8 cellular contexts compared by ENCODE assay signal in genomic region chr20:11891827-11892521, GRCh38. TPM values are rescaled to one million over a fixed set of nuclear protein-coding genes. Genes with fewer than 3 reads are reported as not detected.
DNase-seq lines count a peak whose midpoint lies in the region; ATAC-seq and TF ChIP-seq lines count a peak whose summit lies in the region.

No MANE protein-coding gene starts in this region.

- H3K36me3 Mint-ChIP-seq in activated T-cell treated with anti-CD3 and anti-CD28 coated beads, Interleukin-2, amount 50 U/mL, for 4 hours (ENCODE audit: insufficient read depth): no peaks in the 10 kb centered on the region
- H3K36me3 Mint-ChIP-seq in natural killer cell: no peaks in the 10 kb centered on the region

- no peaks in the 10 kb centered on the region for H3K36me3 ChIP-seq in transverse colon

- in situ Hi-C loops in transverse colon (cut with MboI; ENCODE audit: low pct_ligation_motif_present in 1 of 4, low pct_unique_long_range_greater_than_20kb in 1 of 4, low sequenced_read_pairs in 3 of 4): no loop called here

- no peaks in the 10 kb centered on the region for H3K27me3 ChIP-seq in transverse colon

- ATAC-seq in HG03342 (IDR thresholded peaks at IDR 0.05; ENCODE audit: unreplicated experiment): peak; percentile 74
- ATAC-seq in activated T-cell treated with anti-CD3 and anti-CD28 coated beads, Interleukin-2, amount 50 U/mL, for 4 hours: peak; percentile 9 to 29
- ATAC-seq in natural killer cell: peak in 2 of 3 donors; percentile 22 to 32

- H3K4me1 Mint-ChIP-seq in activated T-cell treated with anti-CD3 and anti-CD28 coated beads, Interleukin-2, amount 50 U/mL, for 4 hours (ENCODE audit: low read depth): peaks cover 2% of the 10 kb centered on the region
- peaks cover 20% of the 10 kb centered on the region in 2 donors for H3K4me1 Mint-ChIP-seq in natural killer cell

- peak overlapping the region in 1 of 2 donors; percentile 75 for H3K27ac Mint-ChIP-seq in natural killer cell

- H3K4me3 ChIP-seq in transverse colon: peak overlapping the region; percentile 83 to 97 (median 95)

- 0 to 2% methylated on average over 9 to 16 of the region's 16 CpGs for WGBS in transverse colon (ENCODE audit: low coverage in 1 of 2), 2 donors

- intact Hi-C loops in natural killer cell (cut with micrococcal nuclease) (no loop called here), transverse colon (cut with DNase I; ENCODE audit: low total_unique reads) (no loop called here)

- TF ChIP-seq POLR2A in transverse colon (IDR thresholded peaks at IDR 0.05): no peak

- no peaks in the 10 kb centered on the region for H3K9me3 ChIP-seq in transverse colon

- H3K4me1 ChIP-seq in transverse colon: peaks cover 0 to 48% (median 20%) of the 10 kb centered on the region in 4 donors

- TF ChIP-seq EP300 in transverse colon (IDR thresholded peaks at IDR 0.05; ENCODE audit: low read depth): no peak

- H3K4me3 Mint-ChIP-seq in activated T-cell treated with anti-CD3 and anti-CD28 coated beads, Interleukin-2, amount 50 U/mL, for 4 hours: peak overlapping the region; percentile 75
- peak overlapping the region; percentile 87 for H3K4me3 Mint-ChIP-seq in natural killer cell

- TF ChIP-seq CTCF in natural killer cell (IDR thresholded peaks at IDR 0.05) (no peak), transverse colon (IDR thresholded peaks at IDR 0.05) (no peak)

- peaks cover 33% of the 10 kb centered on the region for H3K27me3 Mint-ChIP-seq in activated T-cell treated with anti-CD3 and anti-CD28 coated beads, Interleukin-2, amount 50 U/mL, for 4 hours (ENCODE audit: low read depth)
- H3K27me3 Mint-ChIP-seq in natural killer cell (ENCODE audit: low read depth in 2 of 2): peaks cover 14 to 17% of the 10 kb centered on the region in 2 donors

- peak overlapping the region; percentile 97 to 98 (median 98) for H3K27ac ChIP-seq in transverse colon

- H3K9me3 Mint-ChIP-seq in activated T-cell treated with anti-CD3 and anti-CD28 coated beads, Interleukin-2, amount 50 U/mL, for 4 hours: peaks cover 3% of the 10 kb centered on the region
- H3K9me3 Mint-ChIP-seq in natural killer cell: no peaks in the 10 kb centered on the region

- peak in 5 of 6 experiments; percentile 28 to 65 (median 43) for DNase-seq in stimulated activated naive CD4-positive, alpha-beta T cell (lab: John Stamatoyannopoulos, UW)
- no peak for DNase-seq in stimulated activated naive CD4-positive, alpha-beta T cell treated with Interleukin-2 at 50 U/mL for 16 hours (lab: John Stamatoyannopoulos, UW)
- DNase-seq in NCI-H526 treated with DMSO at 0.1 percent for 48 hours (lab: John Stamatoyannopoulos, UW) (peak; percentile 67), fibroblast of the conjunctiva (ENCODE audit: low read depth) (peak; percentile 61), natural killer cell (no peak), transverse colon (peak; percentile 62)
- DNase-seq in activated T-cell treated with anti-CD3 and anti-CD28 coated beads, Interleukin-2, amount 50 U/mL, for 4 hours: peak; percentile 31

RNA-seq across cellular contexts. Expression of gene BTBD3, which starts 25.7 kb away (rescaled TPM):
- 1 to 10 TPM; 3.0 to 4.9 (median 4.3) TPM for total RNA-seq in activated T-cell treated with anti-CD3 and anti-CD28 coated beads, Interleukin-2, amount 50 U/mL, for 4 hours
- total RNA-seq in natural killer cell (1 to 10 TPM; 2.2 to 5.3 (median 3.8) TPM), transverse colon (10 to 100 TPM; 37.2 to 66.8 (median 60.6) TPM)

Comparison
In these comparisons a context has a peak if more than half of its experiments do, and no peak if none do; other contexts are left out.
1. DNase-seq: peak in stimulated activated naive CD4-positive, alpha-beta T cell (5 of 6), NCI-H526 treated with DMSO at 0.1 percent for 48 hours (single experiment), activated T-cell treated with anti-CD3 and anti-CD28 coated beads, Interleukin-2, amount 50 U/mL, for 4 hours (single experiment), fibroblast of the conjunctiva (single experiment) and transverse colon (single experiment); none in stimulated activated naive CD4-positive, alpha-beta T cell treated with Interleukin-2 at 50 U/mL for 16 hours (single experiment) and natural killer cell (single experiment).
2. ATAC-seq: peak in every context shown above with its lines; median percentile 74 in HG03342; 27 in natural killer cell; 19 in activated T-cell treated with anti-CD3 and anti-CD28 coated beads, Interleukin-2, amount 50 U/mL, for 4 hours.
3. RNA of gene BTBD3, which starts 25.7 kb away (total RNA-seq): 37.2 to 66.8 TPM in transverse colon; 3.0 to 4.9 TPM in activated T-cell treated with anti-CD3 and anti-CD28 coated beads, Interleukin-2, amount 50 U/mL, for 4 hours and 2.2 to 5.3 TPM in natural killer cell; every median in the first group is over 4 times any median in the second.